In the genomic region with DNA sequence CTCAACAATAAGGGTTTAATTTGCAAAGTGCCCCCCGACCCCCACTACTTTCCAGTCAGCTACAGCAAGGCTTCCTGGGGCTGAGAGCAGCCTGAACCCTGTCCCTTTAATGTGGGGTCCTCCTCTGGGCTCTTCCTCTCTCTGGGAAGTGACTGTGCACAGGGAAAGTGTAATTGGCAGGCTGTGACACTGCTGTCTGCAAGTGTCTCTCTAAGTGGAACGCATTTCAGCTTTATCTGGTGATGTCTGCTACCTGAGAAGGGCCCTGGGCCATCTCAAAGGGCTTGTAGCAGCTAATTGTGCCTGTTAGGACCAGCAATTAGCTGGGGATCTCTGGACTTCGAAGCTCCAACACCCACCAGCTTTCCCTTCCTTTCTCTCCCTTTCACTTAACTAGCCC, we compare ENCODE assay signal across 1 cellular context.
TF ChIP-seq lines count a peak whose summit lies in the region.

No MANE protein-coding gene starts in this region.

TF ChIP-seq in GM23338, 12 proteins besides CTCF, POLR2A, EP300 and RAD21 (continued from another document):
- no peak for TF ChIP-seq NANOG (IDR thresholded peaks at IDR 0.05; ENCODE audit: borderline replicate concordance)
- TF ChIP-seq, protein P1, sequence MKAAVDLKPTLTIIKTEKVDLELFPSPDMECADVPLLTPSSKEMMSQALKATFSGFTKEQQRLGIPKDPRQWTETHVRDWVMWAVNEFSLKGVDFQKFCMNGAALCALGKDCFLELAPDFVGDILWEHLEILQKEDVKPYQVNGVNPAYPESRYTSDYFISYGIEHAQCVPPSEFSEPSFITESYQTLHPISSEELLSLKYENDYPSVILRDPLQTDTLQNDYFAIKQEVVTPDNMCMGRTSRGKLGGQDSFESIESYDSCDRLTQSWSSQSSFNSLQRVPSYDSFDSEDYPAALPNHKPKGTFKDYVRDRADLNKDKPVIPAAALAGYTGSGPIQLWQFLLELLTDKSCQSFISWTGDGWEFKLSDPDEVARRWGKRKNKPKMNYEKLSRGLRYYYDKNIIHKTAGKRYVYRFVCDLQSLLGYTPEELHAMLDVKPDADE (IDR thresholded peaks at IDR 0.05): no peak
- no peak for TF ChIP-seq STAT1 (IDR thresholded peaks at IDR 0.05; ENCODE audit: unreplicated experiment)
- TF ChIP-seq ZNF331 (CRISPR knock-in tag; IDR thresholded peaks at IDR 0.05; ENCODE audit: low read depth): no peak
- no peak for TF ChIP-seq EZH2phosphoT487 (IDR thresholded peaks at IDR 0.05; ENCODE audit: unreplicated experiment)
- TF ChIP-seq, protein P2, sequence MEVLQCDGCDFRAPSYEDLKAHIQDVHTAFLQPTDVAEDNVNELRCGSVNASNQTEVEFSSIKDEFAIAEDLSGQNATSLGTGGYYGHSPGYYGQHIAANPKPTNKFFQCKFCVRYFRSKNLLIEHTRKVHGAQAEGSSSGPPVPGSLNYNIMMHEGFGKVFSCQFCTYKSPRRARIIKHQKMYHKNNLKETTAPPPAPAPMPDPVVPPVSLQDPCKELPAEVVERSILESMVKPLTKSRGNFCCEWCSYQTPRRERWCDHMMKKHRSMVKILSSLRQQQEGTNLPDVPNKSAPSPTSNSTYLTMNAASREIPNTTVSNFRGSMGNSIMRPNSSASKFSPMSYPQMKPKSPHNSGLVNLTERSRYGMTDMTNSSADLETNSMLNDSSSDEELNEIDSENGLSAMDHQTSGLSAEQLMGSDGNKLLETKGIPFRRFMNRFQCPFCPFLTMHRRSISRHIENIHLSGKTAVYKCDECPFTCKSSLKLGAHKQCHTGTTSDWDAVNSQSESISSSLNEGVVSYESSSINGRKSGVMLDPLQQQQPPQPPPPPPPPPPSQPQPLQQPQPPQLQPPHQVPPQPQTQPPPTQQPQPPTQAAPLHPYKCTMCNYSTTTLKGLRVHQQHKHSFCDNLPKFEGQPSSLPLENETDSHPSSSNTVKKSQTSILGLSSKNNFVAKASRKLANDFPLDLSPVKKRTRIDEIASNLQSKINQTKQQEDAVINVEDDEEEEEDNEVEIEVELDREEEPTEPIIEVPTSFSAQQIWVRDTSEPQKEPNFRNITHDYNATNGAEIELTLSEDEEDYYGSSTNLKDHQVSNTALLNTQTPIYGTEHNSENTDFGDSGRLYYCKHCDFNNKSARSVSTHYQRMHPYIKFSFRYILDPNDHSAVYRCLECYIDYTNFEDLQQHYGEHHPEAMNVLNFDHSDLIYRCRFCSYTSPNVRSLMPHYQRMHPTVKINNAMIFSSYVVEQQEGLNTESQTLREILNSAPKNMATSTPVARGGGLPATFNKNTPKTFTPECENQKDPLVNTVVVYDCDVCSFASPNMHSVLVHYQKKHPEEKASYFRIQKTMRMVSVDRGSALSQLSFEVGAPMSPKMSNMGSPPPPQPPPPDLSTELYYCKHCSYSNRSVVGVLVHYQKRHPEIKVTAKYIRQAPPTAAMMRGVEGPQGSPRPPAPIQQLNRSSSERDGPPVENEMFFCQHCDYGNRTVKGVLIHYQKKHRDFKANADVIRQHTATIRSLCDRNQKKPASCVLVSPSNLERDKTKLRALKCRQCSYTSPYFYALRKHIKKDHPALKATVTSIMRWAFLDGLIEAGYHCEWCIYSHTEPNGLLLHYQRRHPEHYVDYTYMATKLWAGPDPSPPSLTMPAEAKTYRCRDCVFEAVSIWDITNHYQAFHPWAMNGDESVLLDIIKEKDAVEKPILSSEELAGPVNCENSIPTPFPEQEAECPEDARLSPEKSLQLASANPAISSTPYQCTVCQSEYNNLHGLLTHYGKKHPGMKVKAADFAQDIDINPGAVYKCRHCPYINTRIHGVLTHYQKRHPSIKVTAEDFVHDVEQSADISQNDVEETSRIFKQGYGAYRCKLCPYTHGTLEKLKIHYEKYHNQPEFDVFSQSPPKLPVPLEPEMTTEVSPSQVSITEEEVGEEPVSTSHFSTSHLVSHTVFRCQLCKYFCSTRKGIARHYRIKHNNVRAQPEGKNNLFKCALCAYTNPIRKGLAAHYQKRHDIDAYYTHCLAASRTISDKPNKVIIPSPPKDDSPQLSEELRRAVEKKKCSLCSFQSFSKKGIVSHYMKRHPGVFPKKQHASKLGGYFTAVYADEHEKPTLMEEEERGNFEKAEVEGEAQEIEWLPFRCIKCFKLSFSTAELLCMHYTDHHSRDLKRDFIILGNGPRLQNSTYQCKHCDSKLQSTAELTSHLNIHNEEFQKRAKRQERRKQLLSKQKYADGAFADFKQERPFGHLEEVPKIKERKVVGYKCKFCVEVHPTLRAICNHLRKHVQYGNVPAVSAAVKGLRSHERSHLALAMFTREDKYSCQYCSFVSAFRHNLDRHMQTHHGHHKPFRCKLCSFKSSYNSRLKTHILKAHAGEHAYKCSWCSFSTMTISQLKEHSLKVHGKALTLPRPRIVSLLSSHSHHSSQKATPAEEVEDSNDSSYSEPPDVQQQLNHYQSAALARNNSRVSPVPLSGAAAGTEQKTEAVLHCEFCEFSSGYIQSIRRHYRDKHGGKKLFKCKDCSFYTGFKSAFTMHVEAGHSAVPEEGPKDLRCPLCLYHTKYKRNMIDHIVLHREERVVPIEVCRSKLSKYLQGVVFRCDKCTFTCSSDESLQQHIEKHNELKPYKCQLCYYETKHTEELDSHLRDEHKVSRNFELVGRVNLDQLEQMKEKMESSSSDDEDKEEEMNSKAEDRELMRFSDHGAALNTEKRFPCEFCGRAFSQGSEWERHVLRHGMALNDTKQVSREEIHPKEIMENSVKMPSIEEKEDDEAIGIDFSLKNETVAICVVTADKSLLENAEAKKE (CRISPR knock-in tag; IDR thresholded peaks at IDR 0.05): no peak
- TF ChIP-seq EZH2 (IDR thresholded peaks at IDR 0.05; ENCODE audit: low read depth, unreplicated experiment): no peak
